ENCODE assay signal across 8 cellular contexts in the genomic region with DNA sequence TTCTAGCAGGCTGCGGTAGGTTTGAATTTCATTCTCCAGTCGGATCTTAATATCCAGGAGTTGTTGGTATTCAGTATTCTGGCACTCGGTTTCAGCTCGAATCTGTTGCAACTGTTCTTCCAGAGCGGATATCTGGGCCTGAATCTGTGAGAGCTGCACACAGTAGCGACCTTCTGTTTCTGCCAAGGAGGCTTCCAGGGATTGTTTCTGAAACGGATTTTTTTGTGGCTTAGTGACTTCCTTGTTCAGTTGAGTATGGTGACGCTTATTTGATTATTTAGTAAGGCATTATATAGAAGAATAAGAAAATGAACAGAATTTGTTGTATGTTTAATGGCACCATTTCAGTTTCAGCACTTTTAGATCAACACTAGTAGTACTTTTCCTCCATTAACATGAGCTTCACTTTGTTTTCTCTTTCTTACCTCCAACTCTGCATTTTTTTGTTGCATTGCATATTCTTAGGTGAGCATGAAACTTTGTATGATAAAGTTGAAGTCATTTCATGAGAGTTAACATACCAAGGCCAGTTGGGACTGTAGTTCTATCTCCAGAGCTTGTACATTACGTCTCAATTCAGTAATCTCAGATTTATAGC. TPM values are rescaled to one million over a fixed set of nuclear protein-coding genes. Genes with fewer than 3 reads are reported as not detected.
DNase-seq lines count a peak whose midpoint lies in the region; ATAC-seq and TF ChIP-seq lines count a peak whose summit lies in the region.

No MANE protein-coding gene starts in this region.

- H3K27me3 ChIP-seq in ascending aorta: no peaks in the 10 kb centered on the region
- no peaks in the 10 kb centered on the region for H3K27me3 ChIP-seq in spleen (replicated peaks in 1 of 7)

- H3K4me3 Mint-ChIP-seq in stimulated activated naive CD8-positive, alpha-beta T cell treated with anti-CD3 and anti-CD28 coated beads, Interleukin-15, Interleukin-2, amounts not matched to agents 100 ng/mL and 50 ng/mL, for 24 hours: peak overlapping the region; percentile 87

- no peak for ATAC-seq in stimulated activated naive CD8-positive, alpha-beta T cell treated with anti-CD3 and anti-CD28 coated beads, Interleukin-15, Interleukin-2, amounts not matched to agents 100 U/mL and 50 U/mL, for 24 hours
- ATAC-seq in GM19455 (IDR thresholded peaks at IDR 0.05; ENCODE audit: unreplicated experiment) (no peak), GM21576 (IDR thresholded peaks at IDR 0.05; ENCODE audit: unreplicated experiment) (no peak), HG03565 (IDR thresholded peaks at IDR 0.05; ENCODE audit: unreplicated experiment) (no peak)

- no peak for TF ChIP-seq POLR2A in spleen (IDR thresholded peaks at IDR 0.05)

- H3K4me1 ChIP-seq in ascending aorta: peaks cover 0 to 8% of the 10 kb centered on the region in 2 donors
- H3K4me1 ChIP-seq in spleen: peaks cover 6 to 32% (median 18%) of the 10 kb centered on the region in 6 donors

- H3K27ac Mint-ChIP-seq in stimulated activated naive CD8-positive, alpha-beta T cell treated with anti-CD3 and anti-CD28 coated beads, Interleukin-15, Interleukin-2, amounts not matched to agents 100 ng/mL and 50 ng/mL, for 24 hours: peak overlapping the region; percentile 70

- whole genome bisulfite sequencing in spleen, 5 donors: 47 to 66% (median 55%) methylated on average over 9 of the region's 9 CpGs

- no peak for DNase-seq in stimulated activated naive CD8-positive, alpha-beta T cell treated with anti-CD3 and anti-CD28 coated beads, Interleukin-15, Interleukin-2, amounts not matched to agents 100 U/mL and 50 U/mL, for 24 hours
- DNase-seq in ascending aorta (ENCODE audit: low spot score in 2 of 2) (no peak), spleen (no peak)

- peaks cover 0 to 9% of the 10 kb centered on the region in 2 donors for H3K36me3 ChIP-seq in ascending aorta
- H3K36me3 ChIP-seq in spleen: peaks cover 0 to 27% (median 12%) of the 10 kb centered on the region in 6 donors

- H3K36me3 Mint-ChIP-seq in stimulated activated naive CD8-positive, alpha-beta T cell treated with anti-CD3 and anti-CD28 coated beads, Interleukin-15, Interleukin-2, amounts not matched to agents 100 ng/mL and 50 ng/mL, for 24 hours (ENCODE audit: low read depth): peaks cover 41% of the 10 kb centered on the region

- H3K27ac ChIP-seq in ascending aorta (peak overlapping the region; percentile 81 to 91), spleen (peak overlapping the region; percentile 91 to 96 (median 93))

- peaks cover 31% of the 10 kb centered on the region for H3K4me1 Mint-ChIP-seq in stimulated activated naive CD8-positive, alpha-beta T cell treated with anti-CD3 and anti-CD28 coated beads, Interleukin-15, Interleukin-2, amounts not matched to agents 100 ng/mL and 50 ng/mL, for 24 hours (ENCODE audit: low read depth)

- TF ChIP-seq CTCF in ascending aorta (IDR thresholded peaks at IDR 0.05) (no peak), spleen (IDR thresholded peaks at IDR 0.05 in 8 of 11, conservative IDR thresholded peaks at IDR 0.05 in 3 of 11) (no peak)

- H3K4me3 ChIP-seq in ascending aorta (peak overlapping the region; percentile 79 to 92), iPS-11a (ENCODE audit: low read depth, low read length) (peak overlapping the region; percentile 77), spleen (peak overlapping the region; percentile 29 to 81 (median 60))

- no peaks in the 10 kb centered on the region for H3K9me3 Mint-ChIP-seq in stimulated activated naive CD8-positive, alpha-beta T cell treated with anti-CD3 and anti-CD28 coated beads, Interleukin-15, Interleukin-2, amounts not matched to agents 100 ng/mL and 50 ng/mL, for 24 hours

- intact Hi-C loops in ascending aorta (cut with DNase I) (loop anchor here (1.0 to 10.0 kb wide), 3 partner anchors 9 to 848 kb away; a partner anchor contains a TSS), spleen (cut with DNase I; ENCODE audit: low total_unique reads) (no loop called here)

- H3K9me3 ChIP-seq in ascending aorta (no peaks in the 10 kb centered on the region), spleen (peaks cover 0 to 13% (median 0%) of the 10 kb centered on the region in 8 donors)

- H3K27me3 Mint-ChIP-seq in stimulated activated naive CD8-positive, alpha-beta T cell treated with anti-CD3 and anti-CD28 coated beads, Interleukin-15, Interleukin-2, amounts not matched to agents 100 ng/mL and 50 ng/mL, for 24 hours: peaks cover 4% of the 10 kb centered on the region

RNA-seq across cellular contexts. Expression of a gene that starts 2.8 kb away (rescaled TPM):
- total RNA-seq in ascending aorta (0.85 TPM), spleen (10 to 100 TPM in 4 of 7 donors, 1 to 10 TPM in 3; 4.3 to 39.0 (median 25.9) TPM)
- 10 to 100 TPM; 35.3 to 41.8 (median 41.3) TPM for polyA plus RNA-seq in spleen

RNA-seq across cellular contexts. Expression of a gene that starts 19.9 kb away (rescaled TPM):
- not detected for total RNA-seq in ascending aorta
- not detected for total RNA-seq in spleen
- polyA plus RNA-seq in spleen: not detected

RNA-seq across cellular contexts. Expression of a gene that starts 37.3 kb away (rescaled TPM):
- total RNA-seq in ascending aorta (not detected), spleen (not detected)
- under 1 TPM; 0.09 to 0.42 (median 0.12) TPM for polyA plus RNA-seq in spleen

RNA-seq across cellular contexts. Expression of a gene that starts 47.4 kb away (rescaled TPM):
- total RNA-seq in ascending aorta (not detected), spleen (not detected)
- not detected for polyA plus RNA-seq in spleen

RNA-seq across cellular contexts. Expression of a gene that starts 47.6 kb away (rescaled TPM):
- not detected for total RNA-seq in ascending aorta
- not detected for total RNA-seq in spleen
- not detected for polyA plus RNA-seq in spleen
